10 cellular contexts compared by ENCODE assay signal in genomic region chr15:90950676-90951075, GRCh38. TPM values are rescaled to one million over a fixed set of nuclear protein-coding genes. Genes with fewer than 3 reads are reported as not detected.
"Had no signal": no experiment of that assay in that cellular context is flagged by ENCODE, and none has a peak within 500 bp of the region (broad histone marks: within the 10 kb centered on the region; RNA-seq: fewer than 3 reads in every experiment).

No MANE protein-coding gene starts in this region.

- H2AFZ ChIP-seq: GM23248 had no signal

- H3K4me3 Mint-ChIP-seq: HFFc6 had no signal

- H3K9me3 Mint-ChIP-seq: HFFc6, IgD-negative memory B cell had no signal

- DNase-seq: GM23248, GOT3, H7, HFFc6, KG1 had no signal

- FAIRE-seq: HTR-8/SVneo had no signal

- H3K27ac Mint-ChIP-seq: HFFc6, IgD-negative memory B cell had no signal

- H3K4me3 ChIP-seq: GM23248, HAP-1 had no signal

- H3K27me3 Mint-ChIP-seq: IgD-negative memory B cell had no signal

- H3K9ac ChIP-seq: GM23248 had no signal

- ATAC-seq: HCT116 had no signal

- H3K9me3 ChIP-seq: HAP-1 had no signal

- H3K27ac ChIP-seq: GM23248 had no signal

RNA-seq across cellular contexts. Expression of gene RCCD1, which starts 4.0 kb away (rescaled TPM):
- total RNA-seq: H4 had no signal
